ENCODE assay signal across 16 cellular contexts in genomic region chr22:27494821-27495220, GRCh38.
DNase-seq lines count a peak whose midpoint lies in the region; ATAC-seq and TF ChIP-seq lines count a peak whose summit lies in the region.
"Had no signal": no experiment of that assay in that cellular context is flagged by ENCODE, and none has a peak within 500 bp of the region (broad histone marks: within the 10 kb centered on the region; RNA-seq: fewer than 3 reads in every experiment).

No MANE protein-coding gene starts in this region.

- H3K4me3 ChIP-seq in H7 (ENCODE audit: insufficient read depth, low read depth, low read length) = no peak overlapping the region
- H3K4me3 ChIP-seq in ectodermal cell (ENCODE audit: insufficient read depth, low read depth, low read length) = no peak overlapping the region
- no peak overlapping the region for H3K4me3 ChIP-seq in spleen
- H3K4me3 ChIP-seq: PC-9, SJCRH30 had no signal

- WGBS in ectodermal cell, 2 experiments = 2 to 3% methylated on average over 13 of the region's 13 CpGs
- 82 to 87% (median 84%) methylated on average over 13 of the region's 13 CpGs for WGBS in spleen, 5 donors

- H3K9me3 ChIP-seq in ectodermal cell (ENCODE audit: control insufficient read depth, low read length) (no peaks in the 10 kb centered on the region), spleen (peaks cover 0 to 19% (median 8%) of the 10 kb centered on the region in 8 donors)

- ATAC-seq in GM18505 (IDR thresholded peaks at IDR 0.05; ENCODE audit: unreplicated experiment) = no peak

- intact Hi-C loops in spleen (cut with DNase I; ENCODE audit: low total_unique reads) = no loop called here

- H3K4me1 Mint-ChIP-seq in nephron = peaks cover 43% of the 10 kb centered on the region
- H3K4me1 Mint-ChIP-seq: CD14-positive monocyte had no signal

- H3K27me3 ChIP-seq in H7 (ENCODE audit: control insufficient read depth, insufficient read depth, low read length) = no peaks in the 10 kb centered on the region; the same call in 1 of the 2 replicates
- H3K27me3 ChIP-seq in ectodermal cell (ENCODE audit: control insufficient read depth, insufficient read depth, low read length, poor library complexity, severe bottlenecking) = no peaks in the 10 kb centered on the region
- no peaks in the 10 kb centered on the region for H3K27me3 ChIP-seq in spleen (replicated peaks in 1 of 7)
- H3K27me3 ChIP-seq: SJCRH30 had no signal

- H3K4me3 Mint-ChIP-seq in nephron = peak overlapping the region in 1 of 3 experiments; percentile 10
- H3K4me3 Mint-ChIP-seq: CD14-positive monocyte had no signal

- TF ChIP-seq POLR2A in spleen (IDR thresholded peaks at IDR 0.05) (no peak), GM18505 (IDR thresholded peaks at IDR 0.05; ENCODE audit: borderline replicate concordance, extremely low read depth, insufficient read depth, insufficient read length) (no peak)

- H3K36me3 ChIP-seq in H7 (replicated peaks; ENCODE audit: control insufficient read depth, insufficient read depth, low read length) = no peaks in the 10 kb centered on the region
- no peaks in the 10 kb centered on the region for H3K36me3 ChIP-seq in ectodermal cell (ENCODE audit: control insufficient read depth, insufficient read depth, low read length)
- H3K36me3 ChIP-seq in spleen = no peaks in the 10 kb centered on the region
- H3K36me3 ChIP-seq: SJCRH30 had no signal

- peaks cover 12% of the 10 kb centered on the region for H3K9me3 Mint-ChIP-seq in nephron

- no peaks in the 10 kb centered on the region for H3K36me3 Mint-ChIP-seq in nephron (ENCODE audit: low read depth)
- H3K36me3 Mint-ChIP-seq: CD14-positive monocyte had no signal

- peaks cover 21% of the 10 kb centered on the region for H3K27me3 Mint-ChIP-seq in nephron (ENCODE audit: low read depth)

- H3K27ac Mint-ChIP-seq in nephron = peak overlapping the region; percentile 75 to 88 (median 86)

- peak; percentile 79 for DNase-seq in H7
- peak; percentile 47 for DNase-seq in spleen
- DNase-seq in NCI-H345 treated with DMSO at 0.1 percent for 48 hours (lab: John Stamatoyannopoulos, UW; ENCODE audit: unreplicated experiment) = no peak
- DNase-seq in DMS 273 (lab: John Stamatoyannopoulos, UW; ENCODE audit: unreplicated experiment) = no peak
- DNase-seq: COR-L47, DMS153, NCI-H187 treated with DMSO at 0.1 percent for 48 hours, NCI-H446 treated with DMSO at 0.1 percent for 48 hours, NCI-H748 treated with DMSO at 0.1 percent for 48 hours, PC-9, SJCRH30 had no signal

- TF ChIP-seq CTCF in nephron (IDR thresholded peaks at IDR 0.05; ENCODE audit: unreplicated experiment in 3 of 3) (no peak), spleen (IDR thresholded peaks at IDR 0.05 in 8 of 11, conservative IDR thresholded peaks at IDR 0.05 in 3 of 11) (no peak)

- H3K4me1 ChIP-seq in ectodermal cell (ENCODE audit: control insufficient read depth, insufficient read depth, low read length) (peaks cover 26% of the 10 kb centered on the region), spleen (no peaks in the 10 kb centered on the region)

- peak overlapping the region; percentile 71 for H3K27ac ChIP-seq in ectodermal cell (ENCODE audit: insufficient read depth, low read depth, low read length, poor library complexity, severe bottlenecking)
- H3K27ac ChIP-seq in spleen = no peak overlapping the region
- H3K27ac ChIP-seq: HL-60, PC-9, SJCRH30 had no signal

Comparison
In these comparisons a context has a peak if more than half of its experiments do, and no peak if none do; other contexts are left out.
1. DNase-seq: peak in H7 (single experiment) and spleen (single experiment); none in NCI-H345 treated with DMSO at 0.1 percent for 48 hours (single experiment) and DMS 273 (single experiment).